Comparison of ENCODE assay signal across 8 cellular contexts in genomic region chr17:68247445-68248198, GRCh38. TPM values are rescaled to one million over a fixed set of nuclear protein-coding genes. Genes with fewer than 3 reads are reported as not detected.
DNase-seq lines count a peak whose midpoint lies in the region; ATAC-seq and TF ChIP-seq lines count a peak whose summit lies in the region.

AMZ2 (plus strand) TSS chr17:68248043; CDS start chr17:68250188, 2,145 bp downstream.

- ATAC-seq in natural killer cell, result peak; percentile 81 to 95 (median 83)

- H3K27me3 Mint-ChIP-seq in H9 (ENCODE audit: low read depth) (no peaks in the 10 kb centered on the region; the same call in 1 of the 2 replicates), natural killer cell (ENCODE audit: low read depth in 2 of 2) (no peaks in the 10 kb centered on the region)

- H3K79me1 ChIP-seq in H9 (ENCODE audit: insufficient read depth, low read depth, low read length, poor library complexity, severe bottlenecking), result no peaks in the 10 kb centered on the region

- no peak within 1 kb of the TSS for H3T11ph ChIP-seq in H9 (ENCODE audit: low read length)

- no peak within 1 kb of the TSS for H2BK15ac ChIP-seq in H9 (ENCODE audit: low read depth, low read length)

- intact Hi-C loops in natural killer cell (cut with micrococcal nuclease), result loop anchor here (1.0 to 5.0 kb wide), 5 partner anchors 8 to 215 kb away; partner anchors contain the start of genes ARSG and SLC16A6

- H3K9ac ChIP-seq in H9 (ENCODE audit: extremely low read depth, insufficient read length, low read length), result peak within 1 kb of the TSS; percentile 48

- no peak within 1 kb of the TSS for H4K5ac ChIP-seq in H9 (ENCODE audit: insufficient read length, low read depth, low read length)

- H3K4ac ChIP-seq in H9 (ENCODE audit: low read depth, low read length), result no peak within 1 kb of the TSS

- no peak within 1 kb of the TSS for H3K23ac ChIP-seq in H9 (ENCODE audit: insufficient read length, low read depth, low read length)

- no peak within 1 kb of the TSS for H2BK5ac ChIP-seq in H9 (ENCODE audit: insufficient read length, low read length)

- H2BK12ac ChIP-seq in H9 (ENCODE audit: insufficient read length, low read depth, low read length), result no peak within 1 kb of the TSS

- no peak within 1 kb of the TSS for H2BK120ac ChIP-seq in H9 (ENCODE audit: low read depth, low read length, poor library complexity, severe bottlenecking)

- H3K4me3 Mint-ChIP-seq in H9, result peak within 1 kb of the TSS; percentile 94 to 95
- peak within 1 kb of the TSS; percentile 82 for H3K4me3 Mint-ChIP-seq in natural killer cell

- H3K23me2 ChIP-seq in H9 (ENCODE audit: insufficient read length, low read depth, low read length, poor library complexity, severe bottlenecking), result no peaks in the 10 kb centered on the region

- no peaks in the 10 kb centered on the region for H3K79me2 ChIP-seq in H9 (ENCODE audit: insufficient read depth, low read length)

- H3K18ac ChIP-seq in H9 (ENCODE audit: insufficient read length, low read depth, low read length), result peak within 1 kb of the TSS; percentile 85

- no peaks in the 10 kb centered on the region for H3K4me1 ChIP-seq in H9 (ENCODE audit: insufficient read depth, low read length)

- H2AK5ac ChIP-seq in H9 (ENCODE audit: insufficient read length, low read length), result no peak within 1 kb of the TSS

- peak; percentile 95 for TF ChIP-seq POLR2A in Raji (IDR thresholded peaks at IDR 0.05; ENCODE audit: insufficient read depth, low read depth, low read length)

- peak within 1 kb of the TSS; percentile 67 for H3K4me2 ChIP-seq in H9 (ENCODE audit: insufficient read depth, insufficient read length, low read length)

- H2BK20ac ChIP-seq in H9 (ENCODE audit: low read depth, low read length, poor library complexity, severe bottlenecking), result no peak within 1 kb of the TSS

- peaks cover 3% of the 10 kb centered on the region for H4K20me1 ChIP-seq in H9 (ENCODE audit: control insufficient read depth, insufficient read depth, insufficient read length)

- TF ChIP-seq CTCF in H9 (conservative IDR thresholded peaks at IDR 0.05) (no peak), natural killer cell (IDR thresholded peaks at IDR 0.05) (no peak)

- DNase-seq in ELF-1 (ENCODE audit: low read depth, low spot score) (peak; percentile 93), H9 (peak; percentile 95), M059J (ENCODE audit: low read depth) (peak; percentile 86), fibroblast of peridontal ligament (ENCODE audit: extremely low read depth) (peak; percentile 91), natural killer cell (peak; percentile 99)
- DNase-seq in activated T-helper 9 cell treated with anti-CD3 and anti-CD28 coated beads, Interleukin-2, amount 50 U/mL, for 16 hours (ENCODE audit: low read depth), result peak; percentile 97
- peak; percentile 94 for DNase-seq in stimulated activated naive CD4-positive, alpha-beta T cell treated with Interleukin-2 at 50 U/mL for 16 hours (lab: John Stamatoyannopoulos, UW)

- H3K36me3 Mint-ChIP-seq in H9 (ENCODE audit: insufficient read depth in 1 of 3, low read depth in 3 of 3) (peaks cover 2 to 22% (median 19%) of the 10 kb centered on the region in 3 experiments; a peak in 6 of 7 replicates), natural killer cell (no peaks in the 10 kb centered on the region)

- H4K8ac ChIP-seq in H9 (replicated peaks; ENCODE audit: insufficient read length, low read depth, low read length), result no peak within 1 kb of the TSS

- H3K27me3 ChIP-seq in H9 (ENCODE audit: insufficient read depth, low read length), result no peaks in the 10 kb centered on the region

- no peak within 1 kb of the TSS for H3K56ac ChIP-seq in H9 (ENCODE audit: insufficient read length, low read depth, low read length)

- no peak within 1 kb of the TSS for H3K27ac ChIP-seq in H9 (ENCODE audit: insufficient read length, low read depth, low read length)

- no peak within 1 kb of the TSS for H2AFZ ChIP-seq in H9 (ENCODE audit: low read length)

- H3K9me3 ChIP-seq in H9 (ENCODE audit: control insufficient read depth, low read depth, low read length), result no peaks in the 10 kb centered on the region

- H3K9me3 Mint-ChIP-seq in H9, result no peaks in the 10 kb centered on the region
- no peaks in the 10 kb centered on the region for H3K9me3 Mint-ChIP-seq in natural killer cell

- H4K91ac ChIP-seq in H9 (ENCODE audit: insufficient read length, low read depth, low read length), result no peak within 1 kb of the TSS

- WGBS in H9 (ENCODE audit: extremely low coverage, insufficient read length, low lambda C conversion rate), result no CpG with 5 or more reads among the region's 97 CpGs

- peak within 1 kb of the TSS; percentile 38 to 96 (median 91); a peak in 4 of 7 replicates for H3K27ac Mint-ChIP-seq in H9
- peak within 1 kb of the TSS; percentile 99 to 100 for H3K27ac Mint-ChIP-seq in natural killer cell

- H3K4me1 Mint-ChIP-seq in H9 (peaks cover 12 to 13% of the 10 kb centered on the region in 2 experiments), natural killer cell (peaks cover 34 to 37% of the 10 kb centered on the region in 2 donors)

- peak within 1 kb of the TSS; percentile 69 for H3K14ac ChIP-seq in H9 (ENCODE audit: insufficient read depth, low read length)

RNA-seq across cellular contexts. Expression of gene AMZ2, which starts in this region (rescaled TPM):
- total RNA-seq in H9 (2021) (82.6 and 97.7 TPM in 2 replicates), natural killer cell (100 to 1,000 TPM in 2 of 3 donors, 10 to 100 TPM in 1; 87.0 to 131 (median 107) TPM)
- total RNA-seq in M059J (2014; rRNA removed; shearing (Covaris generic)), result 96.3 and 118 TPM in 2 replicates
